Comparison of ENCODE assay signal across 8 cellular contexts in the genomic region with DNA sequence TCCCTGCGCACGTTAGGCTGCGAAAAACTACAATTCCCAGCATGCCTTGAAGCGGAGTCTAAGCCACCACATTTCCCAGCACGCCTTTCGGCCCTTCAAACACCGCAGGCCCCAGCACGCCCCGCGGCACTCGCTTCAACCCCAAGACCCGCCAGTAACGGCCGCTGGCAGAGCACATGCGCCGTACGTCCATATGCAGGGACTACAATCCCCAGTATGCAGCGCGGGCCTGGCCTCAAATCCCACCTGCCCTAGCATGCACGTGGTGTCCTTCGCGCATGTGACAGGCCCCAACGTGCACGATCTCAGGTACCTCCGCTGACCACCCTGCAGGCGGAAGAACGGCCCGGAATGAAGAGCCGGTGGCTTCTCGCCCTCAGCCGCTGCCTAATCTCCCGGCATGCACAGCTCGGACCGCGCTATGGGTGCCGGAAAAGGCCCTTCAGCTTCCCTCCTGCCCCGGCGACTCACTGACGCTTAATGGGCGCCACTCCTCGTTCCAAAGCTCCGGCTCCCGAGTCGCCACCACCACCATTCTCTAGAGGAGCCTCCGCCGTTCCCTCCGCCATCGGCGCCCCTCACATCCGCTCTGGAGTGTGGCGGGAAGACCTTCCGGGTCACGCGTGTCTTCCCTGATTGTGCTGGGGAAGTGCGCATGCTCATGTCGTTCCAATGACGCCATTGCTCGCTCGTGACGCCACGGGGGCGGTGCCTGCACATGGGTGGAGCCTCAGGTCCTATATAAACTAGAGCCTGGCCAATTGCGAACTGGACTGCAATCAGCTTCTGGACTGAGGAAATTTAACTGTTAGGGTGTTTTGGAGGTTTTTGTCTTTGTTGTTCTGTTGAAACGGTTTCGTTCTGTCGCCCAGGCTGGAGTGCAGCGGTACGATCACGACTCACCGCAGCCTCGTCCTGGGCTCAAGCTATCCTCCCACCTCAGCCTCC. TPM values are rescaled to one million over a fixed set of nuclear protein-coding genes. Genes with fewer than 3 reads are reported as not detected.
DNase-seq lines count a peak whose midpoint lies in the region; ATAC-seq and TF ChIP-seq lines count a peak whose summit lies in the region.

A gene with protein sequence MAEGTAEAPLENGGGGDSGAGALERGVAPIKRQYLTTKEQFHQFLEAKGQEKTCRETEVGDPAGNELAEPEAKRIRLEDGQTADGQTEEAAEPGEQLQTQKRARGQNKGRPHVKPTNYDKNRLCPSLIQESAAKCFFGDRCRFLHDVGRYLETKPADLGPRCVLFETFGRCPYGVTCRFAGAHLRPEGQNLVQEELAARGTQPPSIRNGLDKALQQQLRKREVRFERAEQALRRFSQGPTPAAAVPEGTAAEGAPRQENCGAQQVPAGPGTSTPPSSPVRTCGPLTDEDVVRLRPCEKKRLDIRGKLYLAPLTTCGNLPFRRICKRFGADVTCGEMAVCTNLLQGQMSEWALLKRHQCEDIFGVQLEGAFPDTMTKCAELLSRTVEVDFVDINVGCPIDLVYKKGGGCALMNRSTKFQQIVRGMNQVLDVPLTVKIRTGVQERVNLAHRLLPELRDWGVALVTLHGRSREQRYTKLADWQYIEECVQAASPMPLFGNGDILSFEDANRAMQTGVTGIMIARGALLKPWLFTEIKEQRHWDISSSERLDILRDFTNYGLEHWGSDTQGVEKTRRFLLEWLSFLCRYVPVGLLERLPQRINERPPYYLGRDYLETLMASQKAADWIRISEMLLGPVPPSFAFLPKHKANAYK (minus strand): TSS at position 591 of the 948 bp plus-strand sequence. CDS start 22 bp downstream, at position 569.

- H3K4me3 ChIP-seq in ascending aorta: peak within 1 kb of the TSS; percentile 63 to 77
- peak within 1 kb of the TSS; percentile 82 for H3K4me3 ChIP-seq in right cardiac atrium (ENCODE audit: low read length)
- peak within 1 kb of the TSS; percentile 90 to 91 for H3K4me3 ChIP-seq in uterus

- H3K4me1 Mint-ChIP-seq in T-helper 2 cell treated with Interferon-gamma antibody and Interleukin-4, amounts not matched to agents 5 μg/mL and 100 μg/mL, for 36 hours (ENCODE audit: low read depth): peaks cover 9% of the 10 kb centered on the region

- no peaks in the 10 kb centered on the region for H3K27me3 ChIP-seq in ascending aorta
- H3K27me3 ChIP-seq in right cardiac atrium (ENCODE audit: control insufficient read depth, insufficient read depth): no peaks in the 10 kb centered on the region
- H3K27me3 ChIP-seq in uterus: no peaks in the 10 kb centered on the region

- H3K36me3 Mint-ChIP-seq in T-helper 2 cell treated with Interferon-gamma antibody and Interleukin-4, amounts not matched to agents 5 μg/mL and 100 μg/mL, for 36 hours (ENCODE audit: low read depth): peaks cover 30% of the 10 kb centered on the region

- H3K4me3 Mint-ChIP-seq in T-helper 2 cell treated with Interferon-gamma antibody and Interleukin-4, amounts not matched to agents 5 μg/mL and 100 μg/mL, for 36 hours: peak within 1 kb of the TSS; percentile 100

- H3K36me3 ChIP-seq in ascending aorta: peaks cover 39% of the 10 kb centered on the region in 2 donors
- H3K36me3 ChIP-seq in uterus: no peaks in the 10 kb centered on the region

- TF ChIP-seq CTCF in ascending aorta (IDR thresholded peaks at IDR 0.05) (no peak), uterus (IDR thresholded peaks at IDR 0.05) (peak in 1 of 4 experiments; percentile 15)

- ATAC-seq in GM18502 (IDR thresholded peaks at IDR 0.05; ENCODE audit: poor library complexity, unreplicated experiment): peak; percentile 89
- peak; percentile 92 for ATAC-seq in HG02970 (IDR thresholded peaks at IDR 0.05; ENCODE audit: low FRiP score, unreplicated experiment)
- peak; percentile 96 to 97 for ATAC-seq in right cardiac atrium

- no peaks in the 10 kb centered on the region for H3K27me3 Mint-ChIP-seq in T-helper 2 cell treated with Interferon-gamma antibody and Interleukin-4, amounts not matched to agents 5 μg/mL and 100 μg/mL, for 36 hours (ENCODE audit: low read depth)

- peak; percentile 15 to 68 for TF ChIP-seq POLR2A in uterus (IDR thresholded peaks at IDR 0.05)

- intact Hi-C loops in ascending aorta (cut with DNase I): loop anchor here (1.0 to 2.0 kb wide), 3 partner anchors 70 to 113 kb away; partner anchors contain the start of genes CATSPERD, LONP1 and VMAC
- intact Hi-C loops in right cardiac atrium (cut with DNase I): no loop called here
- intact Hi-C loops in uterus (cut with DNase I; ENCODE audit: low total_unique reads): no loop called here

- 11% methylated on average over 71 of the region's 71 CpGs for WGBS in right cardiac atrium

- no peaks in the 10 kb centered on the region for H3K9me3 ChIP-seq in ascending aorta
- no peaks in the 10 kb centered on the region for H3K9me3 ChIP-seq in right cardiac atrium (ENCODE audit: control insufficient read depth, low read length)
- no peaks in the 10 kb centered on the region for H3K9me3 ChIP-seq in uterus

- H3K4me1 ChIP-seq in ascending aorta (peaks cover 3 to 5% of the 10 kb centered on the region in 2 donors), right cardiac atrium (ENCODE audit: control insufficient read depth, insufficient read depth, low read length) (no peaks in the 10 kb centered on the region), uterus (no peaks in the 10 kb centered on the region)

- peak within 1 kb of the TSS; percentile 100 for H3K27ac Mint-ChIP-seq in T-helper 2 cell treated with Interferon-gamma antibody and Interleukin-4, amounts not matched to agents 5 μg/mL and 100 μg/mL, for 36 hours

- H3K27ac ChIP-seq in ascending aorta (peak within 1 kb of the TSS; percentile 86 to 97), right cardiac atrium (ENCODE audit: low read length) (peak within 1 kb of the TSS; percentile 98), uterus (peak within 1 kb of the TSS; percentile 92 to 98)

- DNase-seq in NCI-H1930 (lab: John Stamatoyannopoulos, UW): peak; percentile 90 to 92
- DNase-seq in T-helper 2 cell treated with Interferon-gamma antibody and Interleukin-4, amounts not matched to agents 5 μg/mL and 100 μg/mL, for 36 hours (ENCODE audit: low spot score): peak; percentile 96
- DNase-seq in ascending aorta (ENCODE audit: low spot score in 2 of 2): peak; percentile 89 to 99
- DNase-seq in right cardiac atrium: peak; percentile 97 to 98 (median 98)
- DNase-seq in pulmonary artery endothelial cell (ENCODE audit: low read depth, low spot score): peak; percentile 93
- DNase-seq in uterus: peak; percentile 93 to 96

- H3K9me3 Mint-ChIP-seq in T-helper 2 cell treated with Interferon-gamma antibody and Interleukin-4, amounts not matched to agents 5 μg/mL and 100 μg/mL, for 36 hours: peaks cover 3% of the 10 kb centered on the region

RNA-seq across cellular contexts. Expression of the gene that starts here (rescaled TPM):
- total RNA-seq in ascending aorta: 13.1 TPM
- total RNA-seq in right cardiac atrium: 10 to 100 TPM; 16.0 to 27.3 (median 19.7) TPM
- polyA plus RNA-seq in right cardiac atrium: 15.5 TPM
- total RNA-seq in pulmonary artery endothelial cell: 32.3 and 41.7 TPM in 2 replicates
- 10 to 100 TPM; 30.6 to 46.1 (median 37.1) TPM for total RNA-seq in uterus

Comparison
In these comparisons a context has a peak if more than half of its experiments do, and no peak if none do; other contexts are left out.
1. Peak in every context shown above with its lines: DNase-seq, ATAC-seq, H3K4me3 ChIP-seq and H3K27ac ChIP-seq.